ENCODE assay signal across 17 cellular contexts in the genomic region with DNA sequence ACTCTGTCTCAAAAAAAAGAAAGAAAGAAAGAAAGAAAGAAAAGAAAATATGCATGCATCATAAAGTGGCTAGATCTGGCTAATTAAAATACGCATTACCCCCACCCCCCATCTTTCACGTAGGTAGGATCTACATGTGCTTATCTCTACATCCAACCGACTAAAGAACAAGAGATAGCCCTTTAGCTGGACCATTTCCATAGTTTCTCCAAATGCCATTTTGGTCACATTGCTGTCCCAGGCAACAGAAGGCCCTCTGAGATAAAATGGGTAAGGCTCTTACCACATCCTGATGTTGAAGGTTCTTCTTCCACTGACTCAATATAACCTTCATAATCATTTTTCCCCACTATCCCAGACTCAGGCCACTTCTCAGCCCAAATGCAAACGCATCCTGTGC. TPM values are rescaled to one million over a fixed set of nuclear protein-coding genes. Genes with fewer than 3 reads are reported as not detected.
"Had no signal": no experiment of that assay in that cellular context is flagged by ENCODE, and none has a peak within 500 bp of the region (broad histone marks: within the 10 kb centered on the region; RNA-seq: fewer than 3 reads in every experiment).

No MANE protein-coding gene starts in this region.

- H3K27me3 ChIP-seq: brain microvascular endothelial cell, colonic mucosa, neural progenitor cell, thyroid gland had no signal

- H3K9me3 ChIP-seq: colonic mucosa, left ventricle myocardium inferior, psoas muscle, thyroid gland had no signal

- H3K4me2 ChIP-seq: neural progenitor cell had no signal

- H3K4me1 ChIP-seq: colonic mucosa, left ventricle myocardium inferior, psoas muscle, thyroid gland had no signal

- DNase-seq: activated CD4-positive, alpha-beta T cell treated with anti-CD3 and anti-CD28 coated beads, Interleukin-2, amount 10 ng/mL, durations not matched to agents 24 days and 14 days; activated CD8-positive, alpha-beta T cell treated with anti-CD3 and anti-CD28 coated beads, Interleukin-2, amount 10 ng/mL, durations not matched to agents 7 days and 5 days; activated naive CD4-positive, alpha-beta T cell treated with anti-CD3 and anti-CD28 coated beads for 36 hours; activated T-cell treated with anti-CD3 and anti-CD28 coated beads, Interleukin-2, amount 50 U/mL, for 24 hours; aorta; brain microvascular endothelial cell; colonic mucosa; foreskin melanocyte; left ventricle myocardium inferior; mammary epithelial cell; midbrain; psoas muscle; right cardiac atrium; stimulated activated CD4-positive, alpha-beta T cell treated with anti-CD3 and anti-CD28 coated beads, Interleukin-2, amount 100 ng/mL, for 48 hours; thyroid gland had no signal

- H3K27ac ChIP-seq: brain microvascular endothelial cell, colonic mucosa, left ventricle myocardium inferior, neural progenitor cell, psoas muscle, thyroid gland had no signal

- FAIRE-seq: TTC549 had no signal

- H3K4me3 ChIP-seq: colonic mucosa, left ventricle myocardium inferior, neural progenitor cell, psoas muscle, thyroid gland had no signal

- ATAC-seq: activated CD8-positive, alpha-beta T cell treated with anti-CD3 and anti-CD28 coated beads, Interleukin-2, amount 10 ng/mL, durations not matched to agents 7 days and 5 days; psoas muscle; right cardiac atrium had no signal

- H3K36me3 ChIP-seq: brain microvascular endothelial cell, colonic mucosa, left ventricle myocardium inferior, neural progenitor cell, thyroid gland had no signal

- H3K9ac ChIP-seq: neural progenitor cell had no signal

- H2AFZ ChIP-seq: neural progenitor cell had no signal

RNA-seq across cellular contexts. Expression of a gene that starts 31.5 kb away (rescaled TPM):
- polyA plus RNA-seq: mammary epithelial cell had no signal
